In genomic region chr4:133483600-133484246, GRCh38 we compare ENCODE assay signal across 9 cellular contexts.
A peak's percentile ranks its signal among the peaks of the same experiment; 100 is the strongest.
DNase-seq lines count a peak whose midpoint lies in the region; ATAC-seq and TF ChIP-seq lines count a peak whose summit lies in the region.
"Had no signal": no experiment of that assay in that cellular context is flagged by ENCODE, and none has a peak within 500 bp of the region (broad histone marks: within the 10 kb centered on the region; RNA-seq: fewer than 3 reads in every experiment).

No MANE protein-coding gene starts in this region.

- H3K4me3 Mint-ChIP-seq in MCF 10A (ENCODE audit: unreplicated experiment): no peak overlapping the region
- H3K4me3 Mint-ChIP-seq: T-cell had no signal

- H3K36me3 ChIP-seq in breast epithelium: no peaks in the 10 kb centered on the region
- no peaks in the 10 kb centered on the region for H3K36me3 ChIP-seq in RWPE2 (ENCODE audit: low read depth)
- no peaks in the 10 kb centered on the region for H3K36me3 ChIP-seq in upper lobe of right lung

- peak overlapping the region; percentile 22 for H3K27ac Mint-ChIP-seq in MCF 10A (ENCODE audit: low read depth, unreplicated experiment)
- H3K27ac Mint-ChIP-seq: T-cell had no signal

- intact Hi-C loops in MCF 10A (cut with micrococcal nuclease) (loop anchor here (2.0 to 5.0 kb wide), 3 partner anchors 161 to 337 kb away; no protein-coding TSS in a partner anchor), breast epithelium (cut with DNase I; ENCODE audit: low total_unique reads) (no loop called here), upper lobe of right lung (cut with DNase I) (no loop called here)

- TF ChIP-seq CTCF in MCF 10A (IDR thresholded peaks at IDR 0.05; ENCODE audit: unreplicated experiment) (peak; percentile 43), breast epithelium (IDR thresholded peaks at IDR 0.05) (no peak), RWPE2 (IDR thresholded peaks at IDR 0.05; ENCODE audit: poor library complexity, severe bottlenecking) (peak; percentile 54), upper lobe of right lung (IDR thresholded peaks at IDR 0.05) (peak; percentile 23)

- peak; percentile 61 for DNase-seq in MCF 10A (ENCODE audit: unreplicated experiment)
- DNase-seq in breast epithelium (ENCODE audit: low spot score in 2 of 2): no peak
- no peak for DNase-seq in RWPE2 (ENCODE audit: low spot score)
- peak; percentile 22 for DNase-seq in foreskin melanocyte
- no peak for DNase-seq in upper lobe of right lung
- DNase-seq in cerebellum (ENCODE audit: low spot score): no peak
- DNase-seq: T-cell had no signal

- no peaks in the 10 kb centered on the region for H3K36me3 Mint-ChIP-seq in MCF 10A (ENCODE audit: insufficient read depth, unreplicated experiment)
- H3K36me3 Mint-ChIP-seq: T-cell had no signal

- CTCF ChIA-PET in MCF 10A (lab: Yijun Ruan, JAX): interaction anchor here (0.7 to 2.4 kb wide), 12 partner anchors 10 to 1293 kb away, joined by 3 to 26 read pairs (median 3); no protein-coding TSS in a partner anchor

- no peaks in the 10 kb centered on the region for H3K4me1 ChIP-seq in breast epithelium
- H3K4me1 ChIP-seq in RWPE2 (ENCODE audit: insufficient read depth, poor library complexity, severe bottlenecking): no peaks in the 10 kb centered on the region
- H3K4me1 ChIP-seq in upper lobe of right lung: no peaks in the 10 kb centered on the region

- no peaks in the 10 kb centered on the region for H3K9me3 ChIP-seq in breast epithelium
- H3K9me3 ChIP-seq in RWPE2 (ENCODE audit: severe bottlenecking): no peaks in the 10 kb centered on the region
- no peaks in the 10 kb centered on the region for H3K9me3 ChIP-seq in upper lobe of right lung

- ATAC-seq in RWPE2 (ENCODE audit: low read depth) (peak; percentile 42; the same call in 1 of the 3 replicates), upper lobe of right lung (no peak), GM18873 (IDR thresholded peaks at IDR 0.05; ENCODE audit: low FRiP score, unreplicated experiment) (no peak), GM21390 (IDR thresholded peaks at IDR 0.05; ENCODE audit: unreplicated experiment) (no peak)
- ATAC-seq: T-cell had no signal

- H3K9me3 Mint-ChIP-seq in MCF 10A (ENCODE audit: unreplicated experiment): no peaks in the 10 kb centered on the region

- BruUV-seq in MCF 10A (replicated peaks; lab: Mats Ljungman, UMichigan): no TSS peak

- TF ChIP-seq POLR2A in breast epithelium (IDR thresholded peaks at IDR 0.05): no peak

- POLR2A ChIA-PET in MCF 10A (lab: Yijun Ruan, JAX): interaction anchor here (0.7 kb wide), 1 partner anchor 23 kb away, joined by 3 read pairs; no protein-coding TSS in a partner anchor

- no peaks in the 10 kb centered on the region for H3K27me3 ChIP-seq in breast epithelium
- no peaks in the 10 kb centered on the region for H3K27me3 ChIP-seq in RWPE2 (ENCODE audit: insufficient read depth, poor library complexity, severe bottlenecking)
- no peaks in the 10 kb centered on the region for H3K27me3 ChIP-seq in upper lobe of right lung

- H3K4me1 Mint-ChIP-seq in MCF 10A (ENCODE audit: insufficient read depth, unreplicated experiment): no peaks in the 10 kb centered on the region
- H3K4me1 Mint-ChIP-seq: T-cell had no signal

- H3K27ac ChIP-seq in breast epithelium (no peak overlapping the region), RWPE2 (ENCODE audit: poor library complexity, severe bottlenecking) (no peak overlapping the region), upper lobe of right lung (no peak overlapping the region)

- H3K4me3 ChIP-seq in breast epithelium: no peak overlapping the region
- no peak overlapping the region for H3K4me3 ChIP-seq in RWPE2 (ENCODE audit: severe bottlenecking)
- H3K4me3 ChIP-seq in upper lobe of right lung: no peak overlapping the region

- H3K27me3 Mint-ChIP-seq in MCF 10A (ENCODE audit: insufficient read depth, unreplicated experiment): no peaks in the 10 kb centered on the region
- H3K27me3 Mint-ChIP-seq: T-cell had no signal

Comparison
In these comparisons a context has a peak if more than half of its experiments do, and no peak if none do; other contexts are left out.
1. DNase-seq: peak in MCF 10A (single experiment) and foreskin melanocyte (single experiment); none in breast epithelium (0 of 2), RWPE2 (single experiment), upper lobe of right lung (single experiment) and cerebellum (single experiment).
2. CTCF ChIP-seq: peak in MCF 10A (single experiment), RWPE2 (single experiment) and upper lobe of right lung (single experiment); none in breast epithelium (0 of 3).